26 cellular contexts compared by ENCODE assay signal in the genomic region with DNA sequence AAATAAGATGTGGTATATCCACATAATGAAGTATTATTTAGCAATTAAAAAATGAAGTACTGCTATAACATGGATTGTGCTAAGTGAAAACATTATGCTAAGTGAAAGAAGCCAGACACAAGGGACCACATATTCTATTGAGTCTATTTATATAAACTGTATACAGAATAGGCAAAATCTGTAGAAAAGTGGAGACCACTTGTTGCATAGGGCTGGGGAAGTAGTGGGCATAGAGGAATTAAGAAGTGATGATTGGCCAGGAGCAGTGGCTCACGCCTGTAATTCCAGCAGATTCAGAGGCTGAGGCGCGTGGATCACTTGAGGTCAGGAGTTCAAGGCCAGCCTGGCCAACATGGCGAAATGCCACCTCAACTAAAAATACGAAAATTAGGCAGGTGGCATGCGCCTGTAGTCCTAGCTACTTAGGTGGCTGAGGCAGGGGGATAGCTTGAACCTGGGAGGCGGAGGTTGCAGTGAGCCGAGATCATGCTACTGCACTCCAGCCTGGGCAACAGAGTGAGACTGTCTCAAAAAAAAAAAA.
A peak's percentile ranks its signal among the peaks of the same experiment; 100 is the strongest.
DNase-seq lines count a peak whose midpoint lies in the region; ATAC-seq and TF ChIP-seq lines count a peak whose summit lies in the region.
"Had no signal": no experiment of that assay in that cellular context is flagged by ENCODE, and none has a peak within 500 bp of the region (broad histone marks: within the 10 kb centered on the region; RNA-seq: fewer than 3 reads in every experiment).

No MANE protein-coding gene starts in this region.

- in situ Hi-C loops in GM13976 (cut with MboI; ENCODE audit: low sequenced_read_pairs, unreplicated experiment) = no loop called here

- H4K20me1 ChIP-seq in OCI-LY1 (ENCODE audit: insufficient read depth, low read length) = no peaks in the 10 kb centered on the region
- H4K20me1 ChIP-seq: BLaER1 treated with 17β-estradiol and CSF1 and Interleukin-3, amounts not matched to agents 10 nM and 100 nM had no signal

- H3K9me3 ChIP-seq in heart right ventricle (no peaks in the 10 kb centered on the region), OCI-LY1 (ENCODE audit: low read length) (no peaks in the 10 kb centered on the region), psoas muscle (no peaks in the 10 kb centered on the region), vagina (no peaks in the 10 kb centered on the region)
- H3K9me3 ChIP-seq: A549; BLaER1 treated with 17β-estradiol and CSF1 and Interleukin-3, amounts not matched to agents 10 nM and 100 nM; SJSA1 had no signal

- no peak overlapping the region for H3K4me3 ChIP-seq in heart right ventricle
- no peak overlapping the region for H3K4me3 ChIP-seq in OCI-LY1 (ENCODE audit: low read depth, low read length, poor library complexity, severe bottlenecking)
- H3K4me3 ChIP-seq in psoas muscle = no peak overlapping the region
- H3K4me3 ChIP-seq in vagina = no peak overlapping the region
- H3K4me3 ChIP-seq: A549; BLaER1 treated with 17β-estradiol and CSF1 and Interleukin-3, amounts not matched to agents 10 nM and 100 nM; GM23248; K562; SJSA1 had no signal

- no peak overlapping the region for H3K4me2 ChIP-seq in OCI-LY1 (ENCODE audit: low read length)
- H3K4me2 ChIP-seq: A549; BLaER1 treated with 17β-estradiol and CSF1 and Interleukin-3, amounts not matched to agents 10 nM and 100 nM had no signal

- H3K27ac ChIP-seq in heart right ventricle (peak overlapping the region in 9 of 10 donors; percentile 3 to 93 (median 58)), OCI-LY1 (ENCODE audit: low read depth, low read length, poor library complexity, severe bottlenecking) (peak overlapping the region; percentile 70), psoas muscle (peak overlapping the region; percentile 75), vagina (peak overlapping the region; percentile 9)
- H3K27ac ChIP-seq: A549; BLaER1 treated with 17β-estradiol and CSF1 and Interleukin-3, amounts not matched to agents 10 nM and 100 nM; GM23248; SJSA1 had no signal

- 81 to 82% methylated on average over 8 of the region's 8 CpGs for WGBS in heart right ventricle, 2 donors
- 67 to 84% (median 68%) methylated on average over 8 of the region's 8 CpGs for WGBS in psoas muscle, 3 donors

- ATAC-seq in heart right ventricle = no peak
- no peak for ATAC-seq in left ventricle myocardium superior
- no peak for ATAC-seq in psoas muscle
- ATAC-seq: A549, K562, PC-3 had no signal

- no peak overlapping the region for H3K9ac ChIP-seq in OCI-LY1 (ENCODE audit: low read length)
- H3K9ac ChIP-seq: BLaER1 treated with 17β-estradiol and CSF1 and Interleukin-3, amounts not matched to agents 10 nM and 100 nM; GM23248 had no signal

- TF ChIP-seq POLR2A in vagina (IDR thresholded peaks at IDR 0.05) = no peak

- no peaks in the 10 kb centered on the region for H3K79me2 ChIP-seq in OCI-LY1 (ENCODE audit: insufficient read depth, low read length)

- no peak overlapping the region for H2AFZ ChIP-seq in OCI-LY1 (ENCODE audit: low read length)
- H2AFZ ChIP-seq: GM23248 had no signal

- TF ChIP-seq CTCF in heart right ventricle (IDR thresholded peaks at IDR 0.05) (no peak), OCI-LY1 (IDR thresholded peaks at IDR 0.05; ENCODE audit: low read length) (no peak), psoas muscle (IDR thresholded peaks at IDR 0.05) (no peak), vagina (IDR thresholded peaks at IDR 0.05) (no peak), GM13976 (IDR thresholded peaks at IDR 0.05; ENCODE audit: borderline replicate concordance, control extremely low read depth, extremely low read depth, insufficient read depth, missing control alignments) (no peak)

- DNase-seq in heart right ventricle (no peak), left ventricle myocardium superior (no peak), psoas muscle (no peak), vagina (ENCODE audit: extremely low spot score in 2 of 2) (no peak), GM13976 (ENCODE audit: low spot score) (no peak), NCI-H1436 treated with DMSO at 0.1 percent for 48 hours (lab: John Stamatoyannopoulos, UW) (no peak)
- DNase-seq: AML-193; CD4-positive, alpha-beta T cell; H7; HFFc6; Kasumi-1; MV-4-11; NCI-H1105; NCI-H146; NCI-H1930; NCI-H2107; NCI-H446; NCI-H524 treated with DMSO at 0.1 percent for 48 hours; NCI-H774; PC-3 had no signal

- H3K27me3 ChIP-seq in heart right ventricle (no peaks in the 10 kb centered on the region), OCI-LY1 (ENCODE audit: insufficient read depth, low read length) (no peaks in the 10 kb centered on the region), psoas muscle (ENCODE audit: insufficient read depth in 3 of 3, low read length in 2 of 3) (no peaks in the 10 kb centered on the region), vagina (no peaks in the 10 kb centered on the region)
- H3K27me3 ChIP-seq: BLaER1 treated with 17β-estradiol and CSF1 and Interleukin-3, amounts not matched to agents 10 nM and 100 nM; SJSA1 had no signal

- H3K4me1 ChIP-seq in heart right ventricle (peaks cover 9 to 98% (median 75%) of the 10 kb centered on the region in 9 donors), OCI-LY1 (ENCODE audit: insufficient read depth, low read length, severe bottlenecking) (peaks cover 88% of the 10 kb centered on the region), psoas muscle (peaks cover 66% of the 10 kb centered on the region), vagina (peaks cover 85% of the 10 kb centered on the region)

- H3K36me3 ChIP-seq in heart right ventricle (no peaks in the 10 kb centered on the region), OCI-LY1 (ENCODE audit: insufficient read depth, low read length) (no peaks in the 10 kb centered on the region), psoas muscle (ENCODE audit: insufficient read depth in 1 of 2, low read depth in 1 of 2) (no peaks in the 10 kb centered on the region), vagina (no peaks in the 10 kb centered on the region)
- H3K36me3 ChIP-seq: BLaER1 treated with 17β-estradiol and CSF1 and Interleukin-3, amounts not matched to agents 10 nM and 100 nM; SJSA1 had no signal

- H3K9me2 ChIP-seq in OCI-LY1 (ENCODE audit: low read depth, low read length) = no peaks in the 10 kb centered on the region

- intact Hi-C loops in heart right ventricle (cut with DNase I) (loop anchor here in 7 of 10 donors (5.0 to 10.0 kb wide), 7 partner anchors 74 to 234 kb away; no protein-coding TSS in a partner anchor), left ventricle myocardium superior (cut with micrococcal nuclease) (loop anchor here (10.0 kb wide), 1 partner anchor 84 kb away; no protein-coding TSS in a partner anchor), psoas muscle (cut with DNase I) (loop anchor here in 1 of 2 donors (5.0 to 10.0 kb wide), 3 partner anchors 77 to 234 kb away; no protein-coding TSS in a partner anchor), vagina (cut with DNase I) (no loop called here)

- no peaks in the 10 kb centered on the region for H3F3A ChIP-seq in OCI-LY1 (ENCODE audit: insufficient read depth, low read length)

Comparison
In these comparisons a context has a peak if more than half of its experiments do, and no peak if none do; other contexts are left out.
1. H3K27ac ChIP-seq: peak in every context shown above with its lines; median percentile 75 in psoas muscle; 70 in OCI-LY1; 58 in heart right ventricle; 9 in vagina.